1 cellular context compared by ENCODE assay signal in the genomic region with DNA sequence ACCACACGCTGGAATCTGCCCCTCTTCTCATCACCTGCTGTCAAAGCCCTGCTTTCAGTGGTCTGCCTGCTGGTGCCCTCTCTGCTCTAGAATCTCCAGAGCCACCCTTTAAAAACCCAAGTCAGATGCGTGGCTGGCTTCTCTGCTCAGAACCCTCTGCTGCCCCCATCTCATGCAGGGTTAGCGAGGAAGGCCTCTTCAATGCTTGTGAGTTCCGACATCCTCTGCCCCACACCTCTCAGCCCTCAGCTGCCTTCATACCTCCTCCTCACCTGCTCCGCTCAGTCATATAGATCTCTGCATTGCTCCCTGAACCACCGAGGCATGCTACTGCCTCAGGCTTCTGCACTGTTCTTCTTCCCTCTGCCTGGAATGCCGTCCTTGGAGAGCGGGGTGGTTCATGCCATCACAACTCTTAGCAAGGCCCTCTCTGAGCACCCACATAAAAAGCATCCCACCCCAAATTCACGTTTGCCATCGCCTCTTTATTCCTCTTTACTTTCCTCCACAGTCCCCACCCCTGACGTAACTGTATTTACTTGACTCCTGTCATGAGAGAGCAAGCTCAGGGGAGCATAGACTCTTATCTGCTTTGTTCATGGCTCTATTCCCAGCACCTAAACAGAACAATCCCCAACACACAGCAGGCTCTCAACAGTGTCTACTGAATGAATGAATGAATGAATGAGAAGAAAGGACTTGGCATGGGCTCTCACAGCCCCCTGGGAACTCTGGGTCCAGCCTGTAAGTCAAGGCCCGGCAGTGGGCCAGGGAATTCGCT.
TF ChIP-seq lines count a peak whose summit lies in the region.

No MANE protein-coding gene starts in this region.

TF ChIP-seq in K562, 482 proteins besides CTCF, POLR2A, EP300 and RAD21:
- TF ChIP-seq CBFA2T3 (IDR thresholded peaks at IDR 0.05) (0 out of 2 replicates have a peak, but pooled peaks have one; percentile 7), NR2C2 (CRISPR knock-in tag; IDR thresholded peaks at IDR 0.05) (no peak), NR2C2 (tag; IDR thresholded peaks at IDR 0.05) (no peak), ZNF24 (IDR thresholded peaks at IDR 0.05) (peak; percentile 86)
